ENCODE assay signal across 1 cellular context in the genomic region with DNA sequence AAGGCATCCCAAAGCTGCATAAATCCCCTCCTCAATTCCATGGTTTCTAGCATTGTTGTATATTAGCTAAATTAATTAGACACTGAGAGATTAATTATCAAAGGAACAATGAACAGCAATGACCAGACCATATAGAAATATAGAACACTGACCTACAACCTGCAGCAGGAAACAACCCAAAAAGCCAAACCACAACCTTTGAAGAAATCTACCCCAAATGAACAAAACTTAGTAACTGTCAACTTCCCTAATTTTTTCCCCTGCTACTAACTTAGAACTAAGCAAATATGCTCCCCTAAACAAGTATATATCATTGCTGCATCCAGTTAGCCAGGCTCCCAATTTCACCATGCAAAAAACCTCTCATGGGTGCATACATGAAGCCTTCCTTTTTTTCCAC.
TF ChIP-seq lines count a peak whose summit lies in the region.

No MANE protein-coding gene starts in this region.

TF ChIP-seq in HepG2, 621 proteins besides CTCF, POLR2A, EP300 and RAD21:
- TF ChIP-seq, protein P1, sequence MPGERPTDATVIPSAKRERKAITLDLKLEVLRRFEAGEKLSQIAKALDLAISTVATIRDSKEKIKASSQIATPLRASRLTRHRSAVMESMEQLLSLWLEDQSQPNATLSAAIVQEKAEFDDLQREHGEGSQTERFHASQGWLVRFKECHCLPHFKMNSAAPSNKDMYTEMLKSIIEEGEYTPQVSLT (CRISPR knock-in tag; IDR thresholded peaks at IDR 0.05; ENCODE audit: borderline replicate concordance, low read depth) = no peak
- no peak for TF ChIP-seq TBX2 (CRISPR knock-in tag; IDR thresholded peaks at IDR 0.05; ENCODE audit: borderline replicate concordance)
